1 cellular context compared by ENCODE assay signal in genomic region chr14:75250800-75251199, GRCh38.
TF ChIP-seq lines count a peak whose summit lies in the region.

No MANE protein-coding gene starts in this region.

TF ChIP-seq in K562, 482 proteins besides CTCF, POLR2A, EP300 and RAD21:
- TF ChIP-seq SP1 (CRISPR knock-in tag; IDR thresholded peaks at IDR 0.05) (no peak), RBM25 (IDR thresholded peaks at IDR 0.05; ENCODE audit: low read depth, low read length, severe bottlenecking) (peak; percentile 82), CEBPZ (IDR thresholded peaks at IDR 0.05; ENCODE audit: borderline replicate concordance, low read depth, low read length) (no peak), HDAC3 (IDR thresholded peaks at IDR 0.05; ENCODE audit: borderline replicate concordance, partially characterized antibody) (no peak), HES1 (IDR thresholded peaks at IDR 0.05; ENCODE audit: low read depth) (no peak), CHD4 (IDR thresholded peaks at IDR 0.05; ENCODE audit: insufficient read depth, insufficient replicate concordance, low read depth, low read length, poor library complexity, severe bottlenecking) (no peak), HSF4 (CRISPR knock-in tag; IDR thresholded peaks at IDR 0.05; ENCODE audit: borderline replicate concordance) (no peak), NFATC3 (IDR thresholded peaks at IDR 0.05) (no peak), KDM1A (IDR thresholded peaks at IDR 0.05) (peak in 1 of 2 experiments; percentile 42; a peak in 2 of 4 replicates), KLF13 (tag; IDR thresholded peaks at IDR 0.05; ENCODE audit: borderline replicate concordance, low read depth) (no peak), BCOR (IDR thresholded peaks at IDR 0.05) (peak; percentile 84)
